In genomic region chr1:239952348-239953307, GRCh38 we compare ENCODE assay signal across 9 cellular contexts.
A peak's percentile ranks its signal among the peaks of the same experiment; 100 is the strongest.
DNase-seq lines count a peak whose midpoint lies in the region; ATAC-seq and TF ChIP-seq lines count a peak whose summit lies in the region.
"Had no signal": no experiment of that assay in that cellular context is flagged by ENCODE, and none has a peak within 500 bp of the region (broad histone marks: within the 10 kb centered on the region; RNA-seq: fewer than 3 reads in every experiment).

No MANE protein-coding gene starts in this region.

- no peak overlapping the region for H3K9ac ChIP-seq in mammary epithelial cell (ENCODE audit: insufficient read depth, low read length)

- WGBS in mammary epithelial cell (ENCODE audit: low coverage, missing lambda C conversion rate): 81% methylated on average over 8 of the region's 10 CpGs

- dilution Hi-C loops in mammary epithelial cell (cut with HindIII; ENCODE audit: low sequenced_read_pairs): no loop called here

- no peak overlapping the region for H3K4me3 ChIP-seq in GM06990 (replicated peaks; ENCODE audit: low read depth, low read length)
- no peak overlapping the region for H3K4me3 ChIP-seq in mammary epithelial cell (replicated peaks in 1 of 3; ENCODE audit: insufficient read depth in 1 of 3, low read depth in 2 of 3, low read length in 3 of 3)
- H3K4me3 ChIP-seq: HAP-1 had no signal

- H3K79me2 ChIP-seq in mammary epithelial cell (ENCODE audit: insufficient read depth, low read length): no peaks in the 10 kb centered on the region

- H3K4me2 ChIP-seq in mammary epithelial cell (ENCODE audit: insufficient read depth, low read depth, low read length): no peak overlapping the region

- CTCF ChIA-PET in mammary epithelial cell (lab: Charles Lee; ENCODE audit: low non-redundant PET): no interaction called here

- no peak overlapping the region for H2AFZ ChIP-seq in mammary epithelial cell (ENCODE audit: low read depth, low read length)

- H3K36me3 Mint-ChIP-seq in osteocyte (ENCODE audit: unreplicated experiment) (no peaks in the 10 kb centered on the region), T-helper 17 cell (ENCODE audit: low read depth) (peaks cover 2% of the 10 kb centered on the region)

- no peaks in the 10 kb centered on the region for H3K9me3 Mint-ChIP-seq in osteocyte (ENCODE audit: unreplicated experiment)

- H3K4me3 Mint-ChIP-seq in osteocyte (ENCODE audit: unreplicated experiment) (no peak overlapping the region), T-helper 17 cell (no peak overlapping the region)

- H3K9me3 ChIP-seq in mammary epithelial cell (replicated peaks; ENCODE audit: insufficient read depth, low read length) (no peaks in the 10 kb centered on the region), T-helper 17 cell (ENCODE audit: control insufficient read depth, low read length, poor library complexity, severe bottlenecking) (no peaks in the 10 kb centered on the region)
- H3K9me3 ChIP-seq: HAP-1 had no signal

- no peak overlapping the region for H3K27ac ChIP-seq in 22Rv1
- no peak overlapping the region for H3K27ac ChIP-seq in mammary epithelial cell (ENCODE audit: insufficient read depth, low read depth, low read length)

- H3K36me3 ChIP-seq in GM06990 (ENCODE audit: control insufficient read depth, insufficient read depth, low read length) (no peaks in the 10 kb centered on the region), mammary epithelial cell (ENCODE audit: insufficient read depth, low read length) (no peaks in the 10 kb centered on the region)
- H3K36me3 ChIP-seq: HAP-1 had no signal

- H3K4me1 ChIP-seq in mammary epithelial cell (ENCODE audit: insufficient read depth, low read length): no peaks in the 10 kb centered on the region
- H3K4me1 ChIP-seq: HAP-1 had no signal

- no peak for ATAC-seq in T-helper 17 cell

- peak; percentile 79 for TF ChIP-seq CTCF in 22Rv1 (IDR thresholded peaks at IDR 0.05)
- TF ChIP-seq CTCF in GM06990 (IDR thresholded peaks at IDR 0.05; ENCODE audit: insufficient read depth, low read length, poor library complexity, severe bottlenecking): peak; percentile 40
- TF ChIP-seq CTCF in mammary epithelial cell (conservative IDR thresholded peaks at IDR 0.05 in 1 of 2, IDR thresholded peaks at IDR 0.05 in 1 of 2; ENCODE audit: extremely low read depth in 1 of 2, insufficient read depth in 1 of 2, low read depth in 1 of 2, low read length in 2 of 2): peak; percentile 6 to 20
- peak; percentile 42 for TF ChIP-seq CTCF in osteocyte (IDR thresholded peaks at IDR 0.05)

- in situ Hi-C loops in mammary epithelial cell (cut with MboI; ENCODE audit: low sequenced_read_pairs in 2 of 2): no loop called here

- BruUV-seq in mammary epithelial cell (replicated peaks; lab: Mats Ljungman, UMichigan): no TSS peak

- DNase-seq in GM06990 (ENCODE audit: extremely low read depth, insufficient read length) (no peak), HK-2 (ENCODE audit: unreplicated experiment) (peak; percentile 28), mammary epithelial cell (no peak), osteocyte (ENCODE audit: extremely low spot score, unreplicated experiment) (no peak), T-helper 17 cell (no peak), NCI-H345 (lab: John Stamatoyannopoulos, UW) (no peak), epidermal melanocyte (ENCODE audit: insufficient read length, low spot score) (no peak)

- H3K27me3 ChIP-seq in GM06990 (replicated peaks; ENCODE audit: control insufficient read depth, insufficient read depth, low read length): no peaks in the 10 kb centered on the region
- H3K27me3 ChIP-seq in mammary epithelial cell (ENCODE audit: insufficient read depth, low read length): no peaks in the 10 kb centered on the region

- H4K20me1 ChIP-seq in mammary epithelial cell (ENCODE audit: insufficient read depth, low read length): no peaks in the 10 kb centered on the region

- peaks cover 19% of the 10 kb centered on the region for H3K27me3 Mint-ChIP-seq in osteocyte (ENCODE audit: unreplicated experiment)
- peaks cover 34% of the 10 kb centered on the region for H3K27me3 Mint-ChIP-seq in T-helper 17 cell

- intact Hi-C loops in mammary epithelial cell (cut with micrococcal nuclease): no loop called here

- H3K4me1 Mint-ChIP-seq in osteocyte (ENCODE audit: unreplicated experiment) (peaks cover 3% of the 10 kb centered on the region), T-helper 17 cell (peaks cover 3% of the 10 kb centered on the region)

- H3K27ac Mint-ChIP-seq in osteocyte (ENCODE audit: unreplicated experiment): no peak overlapping the region
- H3K27ac Mint-ChIP-seq in T-helper 17 cell: no peak overlapping the region

Comparison
In these comparisons a context has a peak if more than half of its experiments do, and no peak if none do; other contexts are left out.
1. CTCF ChIP-seq: peak in every context shown above with its lines; median percentile 79 in 22Rv1; 42 in osteocyte; 40 in GM06990; 13 in mammary epithelial cell.